In genomic region chr5:124644582-124644981, GRCh38 we compare ENCODE assay signal across 17 cellular contexts.
"Had no signal": no experiment of that assay in that cellular context is flagged by ENCODE, and none has a peak within 500 bp of the region (broad histone marks: within the 10 kb centered on the region; RNA-seq: fewer than 3 reads in every experiment).

No MANE protein-coding gene starts in this region.

- ATAC-seq: body of pancreas; naive thymus-derived CD8-positive, alpha-beta T cell had no signal

- H3K9me3 ChIP-seq: body of pancreas, left ventricle myocardium inferior, ovary, prostate gland, right atrium auricular region, tibial artery had no signal

- H3K4me2 ChIP-seq: hepatocyte had no signal

- H3K4me3 ChIP-seq: body of pancreas, hepatocyte, left ventricle myocardium inferior, ovary, prostate gland, right atrium auricular region, tibial artery had no signal

- H3K27me3 ChIP-seq: body of pancreas, hepatocyte, ovary, right atrium auricular region, tibial artery had no signal

- H3K27ac ChIP-seq: body of pancreas, hepatocyte, left ventricle myocardium inferior, ovary, prostate gland, right atrium auricular region, tibial artery had no signal

- H2AFZ ChIP-seq: hepatocyte had no signal

- H3K4me1 ChIP-seq: prostate gland had no signal

- H3K36me3 ChIP-seq: ovary, prostate gland had no signal

- DNase-seq: activated CD4-positive, alpha-beta T cell treated with anti-CD3 and anti-CD28 coated beads for 4 hours; activated CD4-positive, alpha-beta T cell treated with anti-CD3 and anti-CD28 coated beads, Interleukin-2, amount 50 U/mL, for 48 hours; activated CD4-positive, CD25-positive, alpha-beta regulatory T cell; activated naive CD4-positive, alpha-beta T cell treated with anti-CD3 and anti-CD28 coated beads, Interleukin-2, amount 10 ng/mL, durations not matched to agents 7 days and 5 days; activated T-cell treated with anti-CD3 and anti-CD28 coated beads, Interleukin-2, amount 50 U/mL, for 48 hours; amygdala; body of pancreas; erythroblast; left ventricle myocardium inferior; naive thymus-derived CD8-positive, alpha-beta T cell; ovary; stimulated activated CD4-positive, alpha-beta T cell treated with anti-CD3 and anti-CD28 coated beads, Interleukin-1b, Interleukin-23, amount 100 ng/mL, for 48 hours; T1000; tibial artery had no signal
